Comparison of ENCODE assay signal across 8 cellular contexts in the genomic region with DNA sequence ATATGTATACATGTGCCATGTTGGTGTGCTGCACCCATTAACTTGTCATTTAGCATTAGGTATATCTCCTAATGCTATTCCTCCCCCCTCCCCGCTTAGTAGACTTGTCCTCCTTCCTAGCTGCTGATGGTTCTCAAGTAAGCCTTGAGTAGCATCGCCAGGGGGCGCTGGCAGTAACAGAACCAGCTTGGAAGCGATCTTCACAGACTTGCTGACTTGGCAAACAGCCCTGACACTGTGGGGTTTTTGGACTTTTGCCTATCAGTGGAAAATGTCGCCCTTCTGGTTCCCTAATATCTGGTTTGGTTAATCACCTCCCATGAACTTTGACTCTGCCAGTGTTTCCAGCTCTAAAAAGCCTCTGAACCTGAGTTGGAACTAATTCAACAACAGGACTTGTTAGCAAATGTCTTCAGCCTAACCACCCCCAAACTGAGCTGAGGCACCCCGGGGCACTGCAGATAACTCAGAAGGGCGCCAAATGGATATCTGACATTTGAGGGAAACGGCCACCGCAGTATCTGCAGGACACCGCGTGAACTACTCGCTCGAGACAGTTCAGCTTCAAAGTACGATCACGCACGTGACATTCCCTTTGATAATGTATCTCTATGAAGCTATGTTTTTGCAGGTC.
DNase-seq lines count a peak whose midpoint lies in the region; ATAC-seq and TF ChIP-seq lines count a peak whose summit lies in the region.

No MANE protein-coding gene starts in this region.

- no peak for ATAC-seq in GM18870 (IDR thresholded peaks at IDR 0.05; ENCODE audit: unreplicated experiment)

- CTCF ChIA-PET in HEK293T (lab: Yijun Ruan, JAX), result interaction anchor here (0.5 to 3.3 kb wide), 29 partner anchors 10 to 495 kb away, joined by 3 to 28 read pairs (median 4); a partner anchor contains a TSS

- POLR2A ChIA-PET in HEK293T (lab: Yijun Ruan, JAX), result interaction anchor here (1.1 to 1.9 kb wide), 4 partner anchors 34 to 108 kb away, joined by 3 to 7 read pairs (median 4); a partner anchor contains a TSS

- DNase-seq in AML-193 (lab: John Stamatoyannopoulos, UW), result peak; percentile 94
- DNase-seq in HEK293T (ENCODE audit: extremely low spot score), result peak; percentile 85
- peak; percentile 89 to 98 for DNase-seq in NCI-H524 (lab: John Stamatoyannopoulos, UW)
- peak; percentile 84 for DNase-seq in activated CD4-positive, alpha-beta T cell treated with anti-CD3 and anti-CD28 coated beads for 1 hour
- DNase-seq in cerebellar nuclear complex (lab: John Stamatoyannopoulos, UW), result peak; percentile 77 to 91
- DNase-seq in kidney tubule cell (ENCODE audit: low spot score), result peak; percentile 89
- peak; percentile 88 to 89 for DNase-seq in stimulated activated CD4-positive, alpha-beta T cell treated with anti-CD3 and anti-CD28 coated beads, Interleukin-1b, Interleukin-23, amount 100 ng/mL, for 4 hours (ENCODE audit: low read depth in 2 of 2)

TF ChIP-seq in HEK293T, 16 proteins besides CTCF, POLR2A, EP300 and RAD21:
- TF ChIP-seq FOXK2 (IDR thresholded peaks at IDR 0.05) (no peak), BHLHE40 (IDR thresholded peaks at IDR 0.05; ENCODE audit: borderline replicate concordance) (no peak), LEF1 (IDR thresholded peaks at IDR 0.05; ENCODE audit: borderline replicate concordance) (0 out of 2 replicates have a peak, but pooled peaks have one; percentile 26)
